1 cellular context compared by ENCODE assay signal in genomic region chr1:22930235-22930912, GRCh38.
TF ChIP-seq lines count a peak whose summit lies in the region.

No MANE protein-coding gene starts in this region.

TF ChIP-seq in SK-N-SH, 30 proteins besides CTCF, POLR2A, EP300 and RAD21 (continued from another document):
- TF ChIP-seq MXI1 (IDR thresholded peaks at IDR 0.05; ENCODE audit: low read depth, low read length) (no peak), CHD2 (IDR thresholded peaks at IDR 0.05; ENCODE audit: low read length, partially characterized antibody) (peak; percentile 79), EZH2phosphoT487 (IDR thresholded peaks at IDR 0.05; ENCODE audit: borderline replicate concordance, low read depth) (no peak), YY1 (IDR thresholded peaks at IDR 0.05; ENCODE audit: low read depth) (no peak), GABPA (IDR thresholded peaks at IDR 0.05; ENCODE audit: low read depth) (no peak), FOSL2 (IDR thresholded peaks at IDR 0.05; ENCODE audit: borderline replicate concordance, low read depth) (no peak), SMC3 (IDR thresholded peaks at IDR 0.05; ENCODE audit: low read depth, low read length) (peak; percentile 88), JUND (IDR thresholded peaks at IDR 0.05) (no peak), MAX (IDR thresholded peaks at IDR 0.05; ENCODE audit: low read depth) (no peak)
